9 cellular contexts compared by ENCODE assay signal in the genomic region with DNA sequence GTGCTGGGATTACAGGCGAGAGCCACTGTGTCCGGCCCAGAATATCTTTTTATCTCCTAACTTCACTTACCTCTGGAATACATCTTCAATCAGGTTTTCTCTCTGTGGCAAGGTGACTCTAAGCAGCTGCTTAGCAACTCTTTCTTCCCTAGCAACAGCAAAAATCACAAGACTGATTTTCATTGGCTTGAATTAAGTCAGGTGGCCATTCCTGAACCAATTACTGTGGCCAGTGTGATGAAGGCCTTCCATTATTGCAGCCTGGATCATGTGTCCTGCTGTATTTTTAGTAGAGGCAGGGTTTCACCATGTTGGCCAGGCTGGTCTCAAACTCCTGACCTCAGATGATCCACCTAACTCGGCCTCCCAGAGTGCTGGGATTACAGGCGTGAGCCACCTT. TPM values are rescaled to one million over a fixed set of nuclear protein-coding genes. Genes with fewer than 3 reads are reported as not detected.
DNase-seq lines count a peak whose midpoint lies in the region; ATAC-seq, FAIRE-seq and TF ChIP-seq lines count a peak whose summit lies in the region.
"Had no signal": no experiment of that assay in that cellular context is flagged by ENCODE, and none has a peak within 500 bp of the region (broad histone marks: within the 10 kb centered on the region; RNA-seq: fewer than 3 reads in every experiment).

No MANE protein-coding gene starts in this region.

- H3K27ac Mint-ChIP-seq in astrocyte (ENCODE audit: unreplicated experiment) (no peak overlapping the region), naive B cell (peak overlapping the region in 1 of 6 donors; percentile 49)

- peaks cover 22% of the 10 kb centered on the region for H3K4me1 ChIP-seq in astrocyte (ENCODE audit: insufficient read depth, low read length)
- H3K4me1 ChIP-seq in tibial artery, result peaks cover 0 to 9% (median 7%) of the 10 kb centered on the region in 4 donors

- no peak overlapping the region for H3K4me2 ChIP-seq in astrocyte (ENCODE audit: low read length)

- H2AFZ ChIP-seq in astrocyte (ENCODE audit: low read depth, low read length), result no peak overlapping the region

- FAIRE-seq in astrocyte (lab: Jason Lieb, UNC), result peak; percentile 17

- H3K36me3 ChIP-seq in astrocyte (ENCODE audit: insufficient read depth, low read length) (no peaks in the 10 kb centered on the region), tibial artery (peaks cover 4 to 33% (median 6%) of the 10 kb centered on the region in 3 donors)

- no peak overlapping the region for H3K4me3 Mint-ChIP-seq in activated T-cell treated with anti-CD3 and anti-CD28 coated beads, Interleukin-2, amount 50 U/mL, for 4 hours
- peak overlapping the region; percentile 20 for H3K4me3 Mint-ChIP-seq in astrocyte (ENCODE audit: unreplicated experiment)
- H3K4me3 Mint-ChIP-seq in naive B cell, result no peak overlapping the region

- TF ChIP-seq CTCF in astrocyte (IDR thresholded peaks at IDR 0.05; ENCODE audit: insufficient read depth, low read depth, low read length) (no peak), tibial artery (IDR thresholded peaks at IDR 0.05) (no peak)

- H3K9me3 ChIP-seq in astrocyte (ENCODE audit: insufficient read depth, low read depth, low read length) (no peaks in the 10 kb centered on the region), tibial artery (no peaks in the 10 kb centered on the region)

- H3K27me3 Mint-ChIP-seq in activated T-cell treated with anti-CD3 and anti-CD28 coated beads, Interleukin-2, amount 50 U/mL, for 4 hours (ENCODE audit: low read depth), result peaks cover 6% of the 10 kb centered on the region
- H3K27me3 Mint-ChIP-seq in astrocyte (ENCODE audit: low read depth, unreplicated experiment) (peaks cover 4% of the 10 kb centered on the region), naive B cell (peaks cover 0 to 27% (median 8%) of the 10 kb centered on the region in 3 donors)

- DNase-seq in activated T-cell treated with anti-CD3 and anti-CD28 coated beads, Interleukin-2, amount 50 U/mL, for 4 hours, result no peak
- DNase-seq in activated T-cell treated with anti-CD3 and anti-CD28 coated beads for 4 hours (no peak), NCI-H2171 (lab: John Stamatoyannopoulos, UW) (peak; percentile 36), astrocyte (ENCODE audit: low read depth) (peak; percentile 69), naive B cell (no peak), tibial artery (no peak), HEK293T (ENCODE audit: extremely low spot score) (no peak)

- H3K4me3 ChIP-seq in astrocyte (ENCODE audit: insufficient read depth, low read depth, low read length) (no peak overlapping the region), tibial artery (no peak overlapping the region)
- H3K4me3 ChIP-seq: SK-N-MC had no signal

- H3K36me3 Mint-ChIP-seq in activated T-cell treated with anti-CD3 and anti-CD28 coated beads, Interleukin-2, amount 50 U/mL, for 4 hours (ENCODE audit: insufficient read depth), result peaks cover 8% of the 10 kb centered on the region
- peaks cover 16% of the 10 kb centered on the region for H3K36me3 Mint-ChIP-seq in astrocyte (ENCODE audit: low read depth, unreplicated experiment)
- H3K36me3 Mint-ChIP-seq in naive B cell, result peaks cover 0 to 39% of the 10 kb centered on the region in 2 donors

- H3K4me1 Mint-ChIP-seq in activated T-cell treated with anti-CD3 and anti-CD28 coated beads, Interleukin-2, amount 50 U/mL, for 4 hours (ENCODE audit: low read depth), result peaks cover 14% of the 10 kb centered on the region
- H3K4me1 Mint-ChIP-seq in astrocyte (ENCODE audit: low read depth, unreplicated experiment), result peaks cover 18% of the 10 kb centered on the region
- peaks cover 3 to 25% (median 20%) of the 10 kb centered on the region in 3 donors for H3K4me1 Mint-ChIP-seq in naive B cell

- H4K20me1 ChIP-seq in astrocyte (ENCODE audit: insufficient read depth, low read length), result no peaks in the 10 kb centered on the region

- no peaks in the 10 kb centered on the region for H3K9me3 Mint-ChIP-seq in activated T-cell treated with anti-CD3 and anti-CD28 coated beads, Interleukin-2, amount 50 U/mL, for 4 hours
- H3K9me3 Mint-ChIP-seq in astrocyte (ENCODE audit: unreplicated experiment), result no peaks in the 10 kb centered on the region
- H3K9me3 Mint-ChIP-seq in naive B cell, result no peaks in the 10 kb centered on the region

- no peaks in the 10 kb centered on the region for H3K79me2 ChIP-seq in astrocyte (ENCODE audit: insufficient read depth, low read length)

- intact Hi-C loops in tibial artery (cut with DNase I; ENCODE audit: low total_unique reads), result loop anchor here (10.0 kb wide), 1 partner anchor 127 kb away; the partner anchor contains the start of genes BLVRB and SPTBN4

- POLR2A ChIA-PET in HEK293T (lab: Yijun Ruan, JAX), result interaction anchor here (0.6 kb wide), 1 partner anchor 13 kb away, joined by 3 read pairs; no protein-coding TSS in a partner anchor

- no peaks in the 10 kb centered on the region for H3K27me3 ChIP-seq in astrocyte (ENCODE audit: insufficient read depth, low read length)
- H3K27me3 ChIP-seq in tibial artery, result peaks cover 0 to 10% of the 10 kb centered on the region in 2 donors

- CTCF ChIA-PET in HEK293T (lab: Yijun Ruan, JAX), result interaction anchor here (0.6 kb wide), 1 partner anchor 622 kb away, joined by 3 read pairs; no protein-coding TSS in a partner anchor

- H3K27ac ChIP-seq in astrocyte (ENCODE audit: low read depth, low read length), result no peak overlapping the region
- H3K27ac ChIP-seq in tibial artery, result no peak overlapping the region

- peak; percentile 55 to 57 for ATAC-seq in activated T-cell treated with anti-CD3 and anti-CD28 coated beads, Interleukin-2, amount 50 U/mL, for 4 hours
- peak; percentile 89 to 93 for ATAC-seq in naive B cell (ENCODE audit: low read depth in 2 of 2)
- no peak for ATAC-seq in HG02840 (IDR thresholded peaks at IDR 0.05; ENCODE audit: low FRiP score, unreplicated experiment)

- H3K9ac ChIP-seq in astrocyte (ENCODE audit: low read length), result no peak overlapping the region

TF ChIP-seq in HEK293T, 16 proteins besides CTCF, POLR2A, EP300 and RAD21:
- TF ChIP-seq NFRKB (IDR thresholded peaks at IDR 0.05) (no peak), ELF4 (IDR thresholded peaks at IDR 0.05) (no peak), FOXM1 (IDR thresholded peaks at IDR 0.05; ENCODE audit: borderline replicate concordance) (no peak), FOXK2 (IDR thresholded peaks at IDR 0.05) (no peak), CTBP1 (IDR thresholded peaks at IDR 0.05; ENCODE audit: borderline replicate concordance) (no peak), BHLHE40 (IDR thresholded peaks at IDR 0.05; ENCODE audit: borderline replicate concordance) (no peak), ARNT (IDR thresholded peaks at IDR 0.05) (no peak), L3MBTL2 (conservative IDR thresholded peaks at IDR 0.05) (no peak), SP1 (IDR thresholded peaks at IDR 0.05) (no peak), HDGF (IDR thresholded peaks at IDR 0.05; ENCODE audit: borderline replicate concordance) (no peak), PKNOX1 (IDR thresholded peaks at IDR 0.05) (no peak), TARDBP (IDR thresholded peaks at IDR 0.05) (no peak)
TF ChIP-seq in HEK293T: peak in this region for 0.

RNA-seq across cellular contexts. Expression of gene LTBP4, which starts 9.0 kb away (rescaled TPM):
- total RNA-seq in activated T-cell treated with anti-CD3 and anti-CD28 coated beads, Interleukin-2, amount 50 U/mL, for 4 hours, result 100 to 1,000 TPM; 210 to 251 (median 213) TPM
- total RNA-seq in astrocyte, result 46.9 and 63.5 TPM in 2 replicates
- polyA plus RNA-seq in naive B cell (ENCODE audit: low read depth in 6 of 6), result 10 to 100 TPM in 5 of 6 donors, 1 to 10 TPM in 1; 9.6 to 18.1 (median 14.5) TPM

RNA-seq across cellular contexts. Expression of gene SHKBP1, which starts 15.5 kb away (rescaled TPM):
- 10 to 100 TPM; 80.1 to 86.1 (median 84.8) TPM for total RNA-seq in activated T-cell treated with anti-CD3 and anti-CD28 coated beads, Interleukin-2, amount 50 U/mL, for 4 hours
- total RNA-seq in astrocyte, result 56.3 and 60.4 TPM in 2 replicates
- polyA plus RNA-seq in naive B cell (ENCODE audit: low read depth in 6 of 6), result 100 to 1,000 TPM; 125 to 196 (median 152) TPM

Comparison
In these comparisons a context has a peak if more than half of its experiments do, and no peak if none do; other contexts are left out.
1. DNase-seq: peak in NCI-H2171 (single experiment) and astrocyte (single experiment); none in activated T-cell treated with anti-CD3 and anti-CD28 coated beads, Interleukin-2, amount 50 U/mL, for 4 hours (single experiment), activated T-cell treated with anti-CD3 and anti-CD28 coated beads for 4 hours (single experiment), naive B cell (single experiment), tibial artery (0 of 2) and HEK293T (single experiment).